Comparison of ENCODE assay signal across 8 cellular contexts in genomic region chr7:29684146-29684786, GRCh38.
DNase-seq lines count a peak whose midpoint lies in the region; ATAC-seq and TF ChIP-seq lines count a peak whose summit lies in the region.
"Not testable (repeated sequence)": the region's sequence is repeated elsewhere in the genome, so short reads cannot be mapped to it uniquely, and the experiment has no call there.

No MANE protein-coding gene starts in this region.

- CTCF ChIA-PET in naive thymus-derived CD4-positive, alpha-beta T cell (lab: Charles Lee): not testable (repeated sequence)

- intact Hi-C loops in Right ventricle myocardium inferior (cut with DNase I); naive thymus-derived CD4-positive, alpha-beta T cell (cut with micrococcal nuclease): not testable (repeated sequence)

- H2AFZ ChIP-seq in GM23338: peak overlapping the region; percentile 28; the same call in 1 of the 2 replicates

- not testable (repeated sequence) for H3K36me3 ChIP-seq in GM23338 (ENCODE audit: insufficient read depth); SJSA1; naive thymus-derived CD4-positive, alpha-beta T cell (ENCODE audit: control insufficient read depth in 2 of 3, insufficient read depth in 3 of 3, low read length in 3 of 3); suprapubic skin

- WGBS in suprapubic skin: 2% methylated on average over 30 of the region's 34 CpGs

- not testable (repeated sequence) for H3K9me3 ChIP-seq in SJSA1 (replicated peaks); naive thymus-derived CD4-positive, alpha-beta T cell (ENCODE audit: control insufficient read depth in 2 of 3, low read length in 3 of 3); suprapubic skin

- not testable (repeated sequence) for H3K27ac Mint-ChIP-seq in GM23338
- H3K27ac Mint-ChIP-seq in naive thymus-derived CD4-positive, alpha-beta T cell: peak overlapping the region in 4 of 9 donors; percentile 55 to 74 (median 70)

- peak; percentile 45 for ATAC-seq in GM23338
- ATAC-seq in Right ventricle myocardium inferior: peak; percentile 40
- ATAC-seq in naive thymus-derived CD4-positive, alpha-beta T cell: peak; percentile 42

- POLR2A ChIA-PET in naive thymus-derived CD4-positive, alpha-beta T cell (lab: Charles Lee): not testable (repeated sequence)

- not testable (repeated sequence) for H3K9me2 ChIP-seq in GM23338 (ENCODE audit: insufficient read depth)

- peak overlapping the region; percentile 87 for H3K4me3 Mint-ChIP-seq in GM23338
- peak overlapping the region; percentile 73 to 99 (median 83) for H3K4me3 Mint-ChIP-seq in naive thymus-derived CD4-positive, alpha-beta T cell

- peak; percentile 13 for DNase-seq in G401 (ENCODE audit: low spot score)
- DNase-seq in GM23338 (ENCODE audit: low spot score); Right ventricle myocardium inferior (ENCODE audit: missing footprints): not testable (repeated sequence)
- DNase-seq in HT-29 (ENCODE audit: low spot score): peak; percentile 47
- peak in 1 of 2 experiments; percentile 9 for DNase-seq in SJSA1 (ENCODE audit: low read depth in 1 of 2, low spot score in 2 of 2)
- DNase-seq in astrocyte of the hippocampus (ENCODE audit: low read depth, low spot score): peak; percentile 16
- peak in 5 of 9 donors; percentile 0 to 20 (median 4) for DNase-seq in naive thymus-derived CD4-positive, alpha-beta T cell
- peak in 1 of 2 donors; percentile 72 for DNase-seq in suprapubic skin (ENCODE audit: low spot score in 2 of 2)

- H3K27me3 Mint-ChIP-seq in GM23338 (ENCODE audit: insufficient read depth, low read depth, poor library complexity): not testable (repeated sequence)
- peaks cover 5 to 41% (median 20%) of the 10 kb centered on the region in 5 donors for H3K27me3 Mint-ChIP-seq in naive thymus-derived CD4-positive, alpha-beta T cell

- in situ Hi-C loops in G401 (cut with HindIII; ENCODE audit: low sequenced_read_pairs): not testable (repeated sequence)

- not testable (repeated sequence) for H4K20me1 ChIP-seq in GM23338 (replicated peaks; ENCODE audit: insufficient read depth)

- H3K9me3 Mint-ChIP-seq in GM23338; naive thymus-derived CD4-positive, alpha-beta T cell: not testable (repeated sequence)

- TF ChIP-seq POLR2A in suprapubic skin (IDR thresholded peaks at IDR 0.05): not testable (repeated sequence)

- TF ChIP-seq CTCF in GM23338 (conservative IDR thresholded peaks at IDR 0.05; ENCODE audit: low read depth in 2 of 2); suprapubic skin (IDR thresholded peaks at IDR 0.05): not testable (repeated sequence)

- peak overlapping the region; percentile 83 for H3K4me3 ChIP-seq in GM23338
- peak overlapping the region; percentile 89 for H3K4me3 ChIP-seq in SJSA1
- peak overlapping the region; percentile 35 for H3K4me3 ChIP-seq in naive thymus-derived CD4-positive, alpha-beta T cell (ENCODE audit: low read length)
- H3K4me3 ChIP-seq in suprapubic skin: peak overlapping the region; percentile 88

- H3F3A ChIP-seq in GM23338 (replicated peaks; ENCODE audit: low read depth): not testable (repeated sequence)

- H3K27me3 ChIP-seq in GM23338 (ENCODE audit: insufficient read depth): peaks cover 20% of the 10 kb centered on the region; the same call in 1 of the 2 replicates
- not testable (repeated sequence) for H3K27me3 ChIP-seq in SJSA1 (replicated peaks); naive thymus-derived CD4-positive, alpha-beta T cell (ENCODE audit: control insufficient read depth in 2 of 2, insufficient read depth in 2 of 2, low read length in 2 of 2); suprapubic skin

- H3K4me1 ChIP-seq in GM23338 (ENCODE audit: insufficient read depth); SJSA1 (replicated peaks); naive thymus-derived CD4-positive, alpha-beta T cell (ENCODE audit: control insufficient read depth in 2 of 2, insufficient read depth in 2 of 2, low read length in 2 of 2); suprapubic skin: not testable (repeated sequence)

- H3K4me1 Mint-ChIP-seq in GM23338: peaks cover 12% of the 10 kb centered on the region
- H3K4me1 Mint-ChIP-seq in naive thymus-derived CD4-positive, alpha-beta T cell: peaks cover 0 to 10% (median 6%) of the 10 kb centered on the region in 7 donors

- not testable (repeated sequence) for TF ChIP-seq EP300 in suprapubic skin (IDR thresholded peaks at IDR 0.05)

- H3K27ac ChIP-seq in GM23338 (ENCODE audit: low read depth); SJSA1; naive thymus-derived CD4-positive, alpha-beta T cell (ENCODE audit: low read depth, low read length): not testable (repeated sequence)
- peak overlapping the region; percentile 95 for H3K27ac ChIP-seq in suprapubic skin

- peak overlapping the region; percentile 88 for H3K4me2 ChIP-seq in GM23338

- H3K36me3 Mint-ChIP-seq in GM23338 (ENCODE audit: low read depth); naive thymus-derived CD4-positive, alpha-beta T cell: not testable (repeated sequence)

- not testable (repeated sequence) for H3K79me2 ChIP-seq in GM23338 (replicated peaks; ENCODE audit: insufficient read depth)

Comparison
In these comparisons a context has a peak if more than half of its experiments do, and no peak if none do; other contexts are left out.
1. H3K4me3 ChIP-seq: peak in every context shown above with its lines; median percentile 89 in SJSA1; 88 in suprapubic skin; 83 in GM23338; 35 in naive thymus-derived CD4-positive, alpha-beta T cell.